Comparison of ENCODE assay signal across 8 cellular contexts in the genomic region with DNA sequence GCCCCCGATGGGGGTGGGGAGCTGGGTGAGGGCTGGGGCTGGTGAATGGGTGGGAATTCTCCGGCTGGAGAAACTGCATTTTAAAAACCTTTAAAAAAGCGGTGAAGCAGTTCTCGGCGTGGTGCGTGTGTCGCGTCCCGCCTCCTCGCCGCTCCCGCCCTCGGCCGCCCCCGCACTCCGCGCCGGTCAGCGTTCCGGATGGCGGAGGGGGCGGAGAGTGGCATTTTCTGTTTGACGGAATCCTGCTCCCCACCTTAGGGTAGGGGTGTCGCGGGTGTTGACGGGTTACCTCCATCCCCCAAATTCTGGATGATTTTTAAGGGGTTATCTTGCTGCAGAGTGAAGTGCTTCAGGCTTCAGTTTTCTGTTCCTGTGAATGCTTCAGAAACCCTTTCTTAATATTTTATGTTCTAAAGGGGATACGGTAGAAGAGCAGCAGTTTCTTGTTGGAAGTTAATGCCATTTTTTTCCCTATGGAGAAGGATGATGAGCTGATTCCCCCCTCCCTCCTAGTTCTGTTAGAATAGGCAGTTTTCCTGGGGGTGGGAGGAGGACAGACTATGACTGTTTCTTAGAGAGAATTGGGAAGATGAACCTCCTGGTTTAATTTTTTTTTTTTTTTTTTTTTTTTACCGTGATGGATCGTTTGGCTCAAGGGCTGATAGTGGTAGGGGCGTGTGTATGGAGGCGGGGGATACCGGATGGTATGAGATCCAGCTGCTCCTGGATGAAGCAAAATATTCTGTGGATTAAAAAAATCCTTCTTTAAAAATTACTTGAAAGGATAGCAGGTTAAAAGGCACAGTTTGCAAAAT. TPM values are rescaled to one million over a fixed set of nuclear protein-coding genes. Genes with fewer than 3 reads are reported as not detected.
DNase-seq lines count a peak whose midpoint lies in the region; ATAC-seq and TF ChIP-seq lines count a peak whose summit lies in the region.

No MANE protein-coding gene starts in this region.

- no peak for TF ChIP-seq CTCF in WERI-Rb-1 (IDR thresholded peaks at IDR 0.05; ENCODE audit: low read depth, low read length)
- no peak for TF ChIP-seq CTCF in chondrocyte (IDR thresholded peaks at IDR 0.05)

- peak overlapping the region; percentile 82 for H3K9ac ChIP-seq in Karpas-422 (ENCODE audit: low read length)

- H4K20me1 ChIP-seq in Karpas-422 (ENCODE audit: insufficient read depth, low read depth, low read length): no peaks in the 10 kb centered on the region

- peak; percentile 16 for DNase-seq in GOT3 (lab: John Stamatoyannopoulos, UW)
- DNase-seq in Karpas-422: peak; percentile 80
- peak; percentile 37 for DNase-seq in WERI-Rb-1
- no peak for DNase-seq in chondrocyte (ENCODE audit: low spot score)
- peak; percentile 31 to 40 for DNase-seq in left colon
- DNase-seq in stimulated activated CD4-positive, alpha-beta T cell treated with anti-CD3 and anti-CD28 coated beads, Interleukin-2, amount 100 ng/mL, for 4 hours (ENCODE audit: low read depth): peak; percentile 23
- no peak for DNase-seq in NCI-H774 (lab: John Stamatoyannopoulos, UW)

- peak overlapping the region; percentile 84 for H3K27ac Mint-ChIP-seq in chondrocyte (ENCODE audit: unreplicated experiment)

- H3K36me3 Mint-ChIP-seq in chondrocyte (ENCODE audit: low read depth): no peaks in the 10 kb centered on the region

- peak overlapping the region; percentile 78 for H3K27ac ChIP-seq in Karpas-422 (ENCODE audit: low read length)
- peak overlapping the region; percentile 97 for H3K27ac ChIP-seq in WERI-Rb-1

- peak overlapping the region; percentile 75 for H3K4me2 ChIP-seq in Karpas-422 (ENCODE audit: low read depth, low read length, poor library complexity, severe bottlenecking)

- peaks cover 28% of the 10 kb centered on the region for H3K4me1 Mint-ChIP-seq in chondrocyte (ENCODE audit: low read depth)

- peaks cover 55% of the 10 kb centered on the region for H3K79me2 ChIP-seq in Karpas-422 (ENCODE audit: low read length)

- no peaks in the 10 kb centered on the region for H3K9me2 ChIP-seq in Karpas-422 (replicated peaks; ENCODE audit: insufficient read depth, low read length)

- H3K27me3 ChIP-seq in Karpas-422 (ENCODE audit: low read length) (no peaks in the 10 kb centered on the region), WERI-Rb-1 (ENCODE audit: insufficient read depth, low read depth, severe bottlenecking) (no peaks in the 10 kb centered on the region)

- no peaks in the 10 kb centered on the region for H3K9me3 Mint-ChIP-seq in chondrocyte (ENCODE audit: low read depth)

- peak overlapping the region; percentile 47 for H2AFZ ChIP-seq in Karpas-422 (ENCODE audit: low read length)

- ATAC-seq in left colon: peak; percentile 56

- H3K4me3 Mint-ChIP-seq in chondrocyte (ENCODE audit: unreplicated experiment): peak overlapping the region; percentile 93

- H3K4me3 ChIP-seq in GM08714 (ENCODE audit: low read length) (peak overlapping the region; percentile 90), Karpas-422 (ENCODE audit: low read length) (peak overlapping the region; percentile 79), WERI-Rb-1 (ENCODE audit: low read depth, low read length) (peak overlapping the region; percentile 91)

- H3K36me3 ChIP-seq in Karpas-422 (ENCODE audit: insufficient read depth, low read length) (peaks cover 5% of the 10 kb centered on the region; the same call in 1 of the 2 replicates), WERI-Rb-1 (peaks cover 11% of the 10 kb centered on the region)

- H3K27me3 Mint-ChIP-seq in chondrocyte (ENCODE audit: low read depth): no peaks in the 10 kb centered on the region

- peaks cover 29% of the 10 kb centered on the region for H3K4me1 ChIP-seq in Karpas-422 (ENCODE audit: low read length)

- intact Hi-C loops in left colon (cut with DNase I, micrococcal nuclease): no loop called here

- H3K9me3 ChIP-seq in Karpas-422 (ENCODE audit: low read length): no peaks in the 10 kb centered on the region
- no peaks in the 10 kb centered on the region for H3K9me3 ChIP-seq in WERI-Rb-1 (ENCODE audit: severe bottlenecking)

RNA-seq across cellular contexts. Expression of gene ABI2, which starts 0.7 kb away (rescaled TPM):
- 91.9 and 142 TPM in 2 replicates for total RNA-seq in Karpas-422 (2014; rRNA removed; shearing (Covaris generic); ENCODE audit: low replicate concordance)
- total RNA-seq in chondrocyte (48.1 to 49.0 TPM (median 48.8 TPM) in 3 replicates), left colon (10 to 100 TPM; 15.0 to 19.8 TPM)

Comparison
In these comparisons a context has a peak if more than half of its experiments do, and no peak if none do; other contexts are left out.
1. DNase-seq: peak in GOT3 (single experiment), Karpas-422 (single experiment), WERI-Rb-1 (single experiment), left colon (2 of 2) and stimulated activated CD4-positive, alpha-beta T cell treated with anti-CD3 and anti-CD28 coated beads, Interleukin-2, amount 100 ng/mL, for 4 hours (single experiment); none in chondrocyte (single experiment) and NCI-H774 (single experiment).
2. Peak in every context shown above with its lines, with median percentiles within 50 percentile points of each other: H3K4me3 ChIP-seq.